8 cellular contexts compared by ENCODE assay signal in genomic region chr1:108559215-108560142, GRCh38. TPM values are rescaled to one million over a fixed set of nuclear protein-coding genes. Genes with fewer than 3 reads are reported as not detected.
DNase-seq lines count a peak whose midpoint lies in the region; ATAC-seq and TF ChIP-seq lines count a peak whose summit lies in the region.

Gene EEIG2, plus strand, starts transcription at chr1:108560100. Its CDS starts 329 bp downstream, at chr1:108560429.

- peak within 1 kb of the TSS; percentile 79 for H3K4me3 ChIP-seq in AG09309 (ENCODE audit: control insufficient read depth, low read depth, low read length)
- peak within 1 kb of the TSS; percentile 69 to 83 for H3K4me3 ChIP-seq in cardiac fibroblast (replicated peaks in 1 of 2; ENCODE audit: low read depth in 2 of 2, low read length in 2 of 2)
- H3K4me3 ChIP-seq in kidney epithelial cell (ENCODE audit: low read depth, low read length): peak within 1 kb of the TSS; percentile 70

- no peaks in the 10 kb centered on the region; the same call in 1 of the 2 replicates for H3K27me3 Mint-ChIP-seq in WTC11 (ENCODE audit: low read depth)

- H3K4me1 Mint-ChIP-seq in WTC11: peaks cover 46% of the 10 kb centered on the region

- no peaks in the 10 kb centered on the region for H3K27me3 ChIP-seq in kidney epithelial cell (ENCODE audit: control insufficient read depth, insufficient read depth, low read length)

- peak; percentile 38 for TF ChIP-seq CTCF in AG09309 (IDR thresholded peaks at IDR 0.05; ENCODE audit: control insufficient read depth, insufficient read depth, low read depth, low read length, missing control alignments)
- peak; percentile 76 for TF ChIP-seq CTCF in WTC11 (IDR thresholded peaks at IDR 0.05)
- peak; percentile 10 for TF ChIP-seq CTCF in cardiac fibroblast (IDR thresholded peaks at IDR 0.05; ENCODE audit: low read depth, low read length)
- no peak for TF ChIP-seq CTCF in kidney epithelial cell (IDR thresholded peaks at IDR 0.05; ENCODE audit: insufficient read depth, low read length, poor library complexity, severe bottlenecking)

- peak within 1 kb of the TSS; percentile 94 for H3K4me3 Mint-ChIP-seq in WTC11

- H3K27ac Mint-ChIP-seq in WTC11: peak within 1 kb of the TSS; percentile 94

- peak; percentile 39 for DNase-seq in AG09309 (ENCODE audit: low read depth)
- DNase-seq in NCI-H2196 (lab: John Stamatoyannopoulos, UW; ENCODE audit: unreplicated experiment): peak; percentile 92
- DNase-seq in WTC11 (ENCODE audit: low spot score): peak; percentile 84
- DNase-seq in cardiac fibroblast (ENCODE audit: low read depth in 2 of 2): peak; percentile 88 to 93
- DNase-seq in kidney epithelial cell (ENCODE audit: low read depth): peak; percentile 41
- DNase-seq in stimulated activated CD4-positive, alpha-beta T cell treated with anti-CD3 and anti-CD28 coated beads, Interleukin-15, amount 100 ng/mL, for 1 hour (ENCODE audit: low read depth in 1 of 2, low spot score in 1 of 2): peak; percentile 87 to 89

- POLR2A ChIA-PET in WTC11 (lab: Charles Lee): interaction anchor here (0.7 to 1.3 kb wide), 5 partner anchors 8 to 48 kb away, joined by 3 to 5 read pairs (median 4); no protein-coding TSS in a partner anchor

- CTCF ChIA-PET in WTC11 (lab: Charles Lee): interaction anchor here (0.6 to 3.9 kb wide), 34 partner anchors 8 to 709 kb away, joined by 3 to 37 read pairs (median 6); partner anchors contain the start of genes HENMT1, PRPF38B and SLC25A24

- H3K9me3 Mint-ChIP-seq in WTC11: no peaks in the 10 kb centered on the region

- H3K36me3 Mint-ChIP-seq in WTC11: no peaks in the 10 kb centered on the region

- no peaks in the 10 kb centered on the region for H3K36me3 ChIP-seq in kidney epithelial cell (ENCODE audit: control insufficient read depth, insufficient read depth, low read length)

- peak; percentile 63 for ATAC-seq in GM18870 (IDR thresholded peaks at IDR 0.05; ENCODE audit: unreplicated experiment)
- ATAC-seq in HG03103 (IDR thresholded peaks at IDR 0.05; ENCODE audit: low read depth, unreplicated experiment): peak; percentile 71
- peak; percentile 82 for ATAC-seq in WTC11

TF ChIP-seq in WTC11, 78 proteins besides CTCF, POLR2A, EP300 and RAD21:
- TF ChIP-seq HMGXB4 (CRISPR knock-in tag; IDR thresholded peaks at IDR 0.05): peak; percentile 83
- TF ChIP-seq CREB1 (CRISPR knock-in tag; IDR thresholded peaks at IDR 0.05): no peak
- TF ChIP-seq ETV6 (CRISPR knock-in tag; IDR thresholded peaks at IDR 0.05): peak; percentile 42; the same call in 1 of the 2 replicates
- TF ChIP-seq E2F5 (CRISPR knock-in tag; IDR thresholded peaks at IDR 0.05): peak; percentile 68; the same call in 1 of the 2 replicates
- no peak for TF ChIP-seq SMAD3 (CRISPR knock-in tag; IDR thresholded peaks at IDR 0.05; ENCODE audit: borderline replicate concordance)
- TF ChIP-seq FOXP4 (CRISPR knock-in tag; IDR thresholded peaks at IDR 0.05): 0 out of 2 replicates have a peak, but pooled peaks have one; percentile 12
- no peak for TF ChIP-seq TEAD4 (CRISPR knock-in tag; IDR thresholded peaks at IDR 0.05)
- TF ChIP-seq SP1 (CRISPR knock-in tag; conservative IDR thresholded peaks at IDR 0.05): peak; percentile 75
- no peak for TF ChIP-seq ZNF138 (CRISPR knock-in tag; conservative IDR thresholded peaks at IDR 0.05)
- TF ChIP-seq ZNF423 (CRISPR knock-in tag; IDR thresholded peaks at IDR 0.05): peak; percentile 34; the same call in 1 of the 2 replicates
- 0 out of 2 replicates have a peak, but pooled peaks have one; percentile 33 for TF ChIP-seq ZNF416 (CRISPR knock-in tag; IDR thresholded peaks at IDR 0.05)
- peak; percentile 58; the same call in 1 of the 2 replicates for TF ChIP-seq CREM (CRISPR knock-in tag; IDR thresholded peaks at IDR 0.05)

RNA-seq across cellular contexts. Expression of gene EEIG2, which starts in this region (rescaled TPM):
- total RNA-seq in WTC11 (2021): 43.1 to 65.7 TPM (median 45.0 TPM) in 3 replicates
- total RNA-seq in kidney epithelial cell: 5.2 and 6.3 TPM in 2 replicates

Comparison
In these comparisons a context has a peak if more than half of its experiments do, and no peak if none do; other contexts are left out.
1. Peak in every context shown above with its lines: DNase-seq, ATAC-seq and H3K4me3 ChIP-seq.
2. DNase-seq: peak in every context shown above with its lines; median percentile 92 in NCI-H2196; 90 in cardiac fibroblast; 88 in stimulated activated CD4-positive, alpha-beta T cell treated with anti-CD3 and anti-CD28 coated beads, Interleukin-15, amount 100 ng/mL, for 1 hour; 84 in WTC11; 41 in kidney epithelial cell; 39 in AG09309.